ENCODE assay signal across 16 cellular contexts in genomic region chr14:68644101-68644500, GRCh38.
DNase-seq lines count a peak whose midpoint lies in the region; ATAC-seq and TF ChIP-seq lines count a peak whose summit lies in the region.
"Had no signal": no experiment of that assay in that cellular context is flagged by ENCODE, and none has a peak within 500 bp of the region (broad histone marks: within the 10 kb centered on the region; RNA-seq: fewer than 3 reads in every experiment).

No MANE protein-coding gene starts in this region.

- H4K91ac ChIP-seq in H9 (ENCODE audit: insufficient read length, low read depth, low read length): no peak overlapping the region

- H3K9me3 ChIP-seq in H9 (ENCODE audit: control insufficient read depth, low read depth, low read length): no peaks in the 10 kb centered on the region

- H2BK5ac ChIP-seq in H9 (ENCODE audit: insufficient read length, low read length): no peak overlapping the region

- H3T11ph ChIP-seq in H9 (ENCODE audit: low read length): no peak overlapping the region

- H3K27ac Mint-ChIP-seq in H9: no peak overlapping the region; a peak in 1 of 7 replicates
- peak overlapping the region; percentile 8 for H3K27ac Mint-ChIP-seq in activated T-helper 17 cell treated with anti-CD3 and anti-CD28 coated beads, Interleukin-2, amount 50 U/mL, for 72 hours
- H3K27ac Mint-ChIP-seq in mesothelial cell of epicardium: peak overlapping the region; percentile 85
- peak overlapping the region; percentile 4 for H3K27ac Mint-ChIP-seq in stimulated activated memory B cell treated with anti-CD40 and anti-IgM and Interleukin-4, amounts not matched to agents 10 μg/mL and 1 μg/mL and 100 μg/mL, for 72 hours

- H3K36me3 Mint-ChIP-seq in H9 (ENCODE audit: insufficient read depth in 1 of 3, low read depth in 3 of 3) (peaks cover 5 to 16% (median 5%) of the 10 kb centered on the region in 3 experiments; a peak in 6 of 7 replicates), mesothelial cell of epicardium (peaks cover 25% of the 10 kb centered on the region)
- no peaks in the 10 kb centered on the region for H3K36me3 Mint-ChIP-seq in activated T-helper 17 cell treated with anti-CD3 and anti-CD28 coated beads, Interleukin-2, amount 50 U/mL, for 72 hours (ENCODE audit: low read depth)
- peaks cover 14% of the 10 kb centered on the region for H3K36me3 Mint-ChIP-seq in stimulated activated memory B cell treated with anti-CD40 and anti-IgM and Interleukin-4, amounts not matched to agents 10 μg/mL and 1 μg/mL and 100 μg/mL, for 72 hours

- no peaks in the 10 kb centered on the region for H3K79me1 ChIP-seq in H9 (ENCODE audit: insufficient read depth, low read depth, low read length, poor library complexity, severe bottlenecking)

- H3K4me1 ChIP-seq in H9 (ENCODE audit: insufficient read depth, low read length): no peaks in the 10 kb centered on the region; the same call in 1 of the 2 replicates

- no peak for ATAC-seq in activated T-helper 17 cell treated with anti-CD3 and anti-CD28 coated beads, Interleukin-2, amount 50 U/mL, for 72 hours (replicated peaks)
- ATAC-seq in stimulated activated memory B cell treated with anti-CD40 and anti-IgM and Interleukin-4, amounts not matched to agents 10 μg/mL and 1 μg/mL and 100 μg/mL, for 72 hours: no peak
- ATAC-seq in HG02840 (IDR thresholded peaks at IDR 0.05; ENCODE audit: low FRiP score, unreplicated experiment): no peak
- ATAC-seq: K562, Panc1 had no signal

- H3K9ac ChIP-seq in H9 (ENCODE audit: extremely low read depth, insufficient read length, low read length): no peak overlapping the region

- no peak overlapping the region for H4K5ac ChIP-seq in H9 (ENCODE audit: insufficient read length, low read depth, low read length)

- no peak overlapping the region for H4K8ac ChIP-seq in H9 (replicated peaks; ENCODE audit: insufficient read length, low read depth, low read length)

- peak; percentile 17 for DNase-seq in H9
- no peak for DNase-seq in mesothelial cell of epicardium (ENCODE audit: low spot score in 2 of 2, unreplicated experiment in 2 of 2)
- no peak for DNase-seq in midbrain (lab: John Stamatoyannopoulos, UW)
- no peak for DNase-seq in dermis blood vessel endothelial cell
- DNase-seq: DND-41, NCI-H1417, NCI-H1930, NCI-H2171, NCI-H510A, NCI-H82 had no signal

- no CpG with 5 or more reads among the region's 1 CpG for WGBS in H9 (ENCODE audit: extremely low coverage, insufficient read length, low lambda C conversion rate)

- no peaks in the 10 kb centered on the region for H4K20me1 ChIP-seq in H9 (ENCODE audit: control insufficient read depth, insufficient read depth, insufficient read length)

- no peaks in the 10 kb centered on the region for H3K23me2 ChIP-seq in H9 (ENCODE audit: insufficient read length, low read depth, low read length, poor library complexity, severe bottlenecking)

- no peak overlapping the region for H3K4ac ChIP-seq in H9 (ENCODE audit: low read depth, low read length)

- H3K18ac ChIP-seq in H9 (ENCODE audit: insufficient read length, low read depth, low read length): no peak overlapping the region

- H2BK12ac ChIP-seq in H9 (ENCODE audit: insufficient read length, low read depth, low read length): no peak overlapping the region

- H3K9me3 Mint-ChIP-seq in H9 (peaks cover 14 to 24% of the 10 kb centered on the region in 2 experiments), mesothelial cell of epicardium (peaks cover 43% of the 10 kb centered on the region)
- peaks cover 7% of the 10 kb centered on the region for H3K9me3 Mint-ChIP-seq in activated T-helper 17 cell treated with anti-CD3 and anti-CD28 coated beads, Interleukin-2, amount 50 U/mL, for 72 hours
- peaks cover 10% of the 10 kb centered on the region for H3K9me3 Mint-ChIP-seq in stimulated activated memory B cell treated with anti-CD40 and anti-IgM and Interleukin-4, amounts not matched to agents 10 μg/mL and 1 μg/mL and 100 μg/mL, for 72 hours

- no peaks in the 10 kb centered on the region for H3K79me2 ChIP-seq in H9 (ENCODE audit: insufficient read depth, low read length)

- no peak overlapping the region for H3K27ac ChIP-seq in H9 (ENCODE audit: insufficient read length, low read depth, low read length)
- H3K27ac ChIP-seq: C4-2B had no signal

- H3K4me1 Mint-ChIP-seq in H9 (peaks cover 12 to 19% of the 10 kb centered on the region in 2 experiments), mesothelial cell of epicardium (peaks cover 30% of the 10 kb centered on the region)
- H3K4me1 Mint-ChIP-seq in activated T-helper 17 cell treated with anti-CD3 and anti-CD28 coated beads, Interleukin-2, amount 50 U/mL, for 72 hours: no peaks in the 10 kb centered on the region
- no peaks in the 10 kb centered on the region for H3K4me1 Mint-ChIP-seq in stimulated activated memory B cell treated with anti-CD40 and anti-IgM and Interleukin-4, amounts not matched to agents 10 μg/mL and 1 μg/mL and 100 μg/mL, for 72 hours

- no peak for TF ChIP-seq CTCF in H9 (conservative IDR thresholded peaks at IDR 0.05)
- no peak for TF ChIP-seq CTCF in mesothelial cell of epicardium (IDR thresholded peaks at IDR 0.05; ENCODE audit: unreplicated experiment)

- H3K23ac ChIP-seq in H9 (ENCODE audit: insufficient read length, low read depth, low read length): no peak overlapping the region

- no peak overlapping the region for H2BK15ac ChIP-seq in H9 (ENCODE audit: low read depth, low read length)

- H3K56ac ChIP-seq in H9 (ENCODE audit: insufficient read length, low read depth, low read length): no peak overlapping the region

- no peak overlapping the region for H2BK120ac ChIP-seq in H9 (ENCODE audit: low read depth, low read length, poor library complexity, severe bottlenecking)

- no peak overlapping the region for H3K4me2 ChIP-seq in H9 (ENCODE audit: insufficient read depth, insufficient read length, low read length)

- H2BK20ac ChIP-seq in H9 (ENCODE audit: low read depth, low read length, poor library complexity, severe bottlenecking): no peak overlapping the region

- H3K14ac ChIP-seq in H9 (ENCODE audit: insufficient read depth, low read length): no peak overlapping the region

- no peak overlapping the region for H2AFZ ChIP-seq in H9 (ENCODE audit: low read length)

- H3K4me3 Mint-ChIP-seq in H9 (no peak overlapping the region), mesothelial cell of epicardium (no peak overlapping the region)
- no peak overlapping the region for H3K4me3 Mint-ChIP-seq in activated T-helper 17 cell treated with anti-CD3 and anti-CD28 coated beads, Interleukin-2, amount 50 U/mL, for 72 hours
- no peak overlapping the region for H3K4me3 Mint-ChIP-seq in stimulated activated memory B cell treated with anti-CD40 and anti-IgM and Interleukin-4, amounts not matched to agents 10 μg/mL and 1 μg/mL and 100 μg/mL, for 72 hours

- H3K27me3 ChIP-seq in H9 (ENCODE audit: insufficient read depth, low read length): no peaks in the 10 kb centered on the region

- H2AK5ac ChIP-seq in H9 (ENCODE audit: insufficient read length, low read length): no peak overlapping the region

- H3K27me3 Mint-ChIP-seq in H9 (ENCODE audit: low read depth): peaks cover 2% of the 10 kb centered on the region; the same call in 1 of the 2 replicates
- H3K27me3 Mint-ChIP-seq in activated T-helper 17 cell treated with anti-CD3 and anti-CD28 coated beads, Interleukin-2, amount 50 U/mL, for 72 hours: no peaks in the 10 kb centered on the region
- H3K27me3 Mint-ChIP-seq in mesothelial cell of epicardium (ENCODE audit: low read depth): no peaks in the 10 kb centered on the region
- H3K27me3 Mint-ChIP-seq in stimulated activated memory B cell treated with anti-CD40 and anti-IgM and Interleukin-4, amounts not matched to agents 10 μg/mL and 1 μg/mL and 100 μg/mL, for 72 hours: no peaks in the 10 kb centered on the region

Comparison
In these comparisons a context has a peak if more than half of its experiments do, and no peak if none do; other contexts are left out.
1. H3K27ac Mint-ChIP-seq: peak in activated T-helper 17 cell treated with anti-CD3 and anti-CD28 coated beads, Interleukin-2, amount 50 U/mL, for 72 hours (single experiment), mesothelial cell of epicardium (single experiment) and stimulated activated memory B cell treated with anti-CD40 and anti-IgM and Interleukin-4, amounts not matched to agents 10 μg/mL and 1 μg/mL and 100 μg/mL, for 72 hours (single experiment); none in H9 (0 of 3).